ENCODE assay signal across 22 cellular contexts in the genomic region with DNA sequence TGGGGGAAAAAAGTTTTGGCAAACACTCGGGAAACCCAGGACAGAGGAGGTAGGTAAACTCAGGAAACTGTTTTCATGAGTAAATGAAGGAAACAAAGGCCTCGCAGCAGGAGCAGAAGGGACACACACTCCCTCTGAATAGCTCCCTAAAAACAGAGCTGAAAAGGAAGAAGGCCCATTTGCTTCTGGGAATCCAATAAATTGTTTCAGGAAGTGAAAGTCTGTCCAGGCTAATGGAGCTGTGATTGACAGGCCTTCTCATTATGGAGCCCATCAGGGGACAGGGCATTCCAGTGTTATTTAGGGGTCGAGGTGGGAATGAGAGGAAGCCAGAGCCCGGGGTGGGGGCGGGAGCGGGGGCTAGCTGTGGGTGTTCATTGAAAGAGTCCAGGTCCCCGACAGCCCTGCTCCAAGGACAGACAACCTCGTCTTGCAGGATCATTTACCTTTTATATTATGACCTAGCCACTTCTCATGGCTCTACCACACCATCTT.
DNase-seq lines count a peak whose midpoint lies in the region; TF ChIP-seq lines count a peak whose summit lies in the region.
"Had no signal": no experiment of that assay in that cellular context is flagged by ENCODE, and none has a peak within 500 bp of the region (broad histone marks: within the 10 kb centered on the region; RNA-seq: fewer than 3 reads in every experiment).

No MANE protein-coding gene starts in this region.

- H3K27me3 ChIP-seq in HUES64 (ENCODE audit: insufficient read depth, low read length) (0 out of 2 replicates have a peak, but pooled peaks cover 2% of the 10 kb centered on the region), mammary epithelial cell (ENCODE audit: insufficient read depth, low read length) (no peaks in the 10 kb centered on the region)
- H3K27me3 ChIP-seq: dorsolateral prefrontal cortex, right atrium auricular region, tibial artery had no signal

- BruUV-seq in mammary epithelial cell (replicated peaks; lab: Mats Ljungman, UMichigan) = no TSS peak

- H3K36me3 ChIP-seq in HUES64 (ENCODE audit: insufficient read depth, low read length) (no peaks in the 10 kb centered on the region), mesodermal cell (ENCODE audit: control insufficient read depth, insufficient read depth, low read length) (no peaks in the 10 kb centered on the region), mammary epithelial cell (ENCODE audit: insufficient read depth, low read length) (no peaks in the 10 kb centered on the region)
- H3K36me3 ChIP-seq: right atrium auricular region, tibial artery had no signal

- TF ChIP-seq CTCF in GM10266 (IDR thresholded peaks at IDR 0.05; ENCODE audit: control insufficient read depth, insufficient read depth, low read depth, missing control alignments) = no peak
- TF ChIP-seq CTCF in mammary epithelial cell (conservative IDR thresholded peaks at IDR 0.05 in 1 of 2, IDR thresholded peaks at IDR 0.05 in 1 of 2; ENCODE audit: extremely low read depth in 1 of 2, insufficient read depth in 1 of 2, low read depth in 1 of 2, low read length in 2 of 2) = no peak

- H3K9me3 ChIP-seq in HUES64 (ENCODE audit: insufficient read depth, low read depth, low read length) (no peaks in the 10 kb centered on the region), mesodermal cell (ENCODE audit: control insufficient read depth, low read length) (no peaks in the 10 kb centered on the region), mammary epithelial cell (replicated peaks; ENCODE audit: insufficient read depth, low read length) (no peaks in the 10 kb centered on the region)
- H3K9me3 ChIP-seq: right atrium auricular region, tibial artery had no signal

- dilution Hi-C loops in mammary epithelial cell (cut with HindIII; ENCODE audit: low sequenced_read_pairs) = no loop called here

- DNase-seq in DMS153 treated with DMSO at 0.1 percent for 48 hours (lab: John Stamatoyannopoulos, UW; ENCODE audit: unreplicated experiment) (peak; percentile 7), dermis microvascular lymphatic vessel endothelial cell (ENCODE audit: low read depth in 2 of 2) (peak; percentile 7 to 13), SK-N-DZ (ENCODE audit: low spot score) (no peak), GM10266 (ENCODE audit: extremely low spot score) (no peak), mammary epithelial cell (no peak), NCI-H2227 (lab: John Stamatoyannopoulos, UW; ENCODE audit: unreplicated experiment) (no peak)
- DNase-seq: activated CD4-positive, alpha-beta T cell treated with anti-CD3 and anti-CD28 coated beads, Interleukin-2, amount 10 ng/mL, durations not matched to agents 7 days and 5 days; CD4-positive, alpha-beta memory T cell; DMS53; dorsolateral prefrontal cortex; NCI-H1930; occipital lobe; stimulated activated naive CD8-positive, alpha-beta T cell treated with anti-CD3 and anti-CD28 coated beads, Interleukin-15, amount 100 ng/mL, for 72 hours; T-helper 2 cell; tibial artery had no signal

- intact Hi-C loops in mammary epithelial cell (cut with micrococcal nuclease) = no loop called here

- H2AFZ ChIP-seq in mammary epithelial cell (ENCODE audit: low read depth, low read length) = no peak overlapping the region

- in situ Hi-C loops in mammary epithelial cell (cut with MboI; ENCODE audit: low sequenced_read_pairs in 2 of 2) = no loop called here

- H4K20me1 ChIP-seq in mammary epithelial cell (ENCODE audit: insufficient read depth, low read length) = no peaks in the 10 kb centered on the region

- H3K27ac ChIP-seq in HUES64 (ENCODE audit: low read depth, low read length) (peak overlapping the region; percentile 84), mesodermal cell (ENCODE audit: low read depth, low read length, severe bottlenecking) (peak overlapping the region; percentile 66), mammary epithelial cell (ENCODE audit: insufficient read depth, low read depth, low read length) (no peak overlapping the region)
- H3K27ac ChIP-seq: epithelial cell of prostate, KMS-11, right atrium auricular region, tibial artery, VCaP had no signal

- H3K79me2 ChIP-seq in mammary epithelial cell (ENCODE audit: insufficient read depth, low read length) = no peaks in the 10 kb centered on the region

- peaks cover 44% of the 10 kb centered on the region for H3K4me1 ChIP-seq in HUES64 (ENCODE audit: insufficient read depth, low read length)
- peaks cover 30% of the 10 kb centered on the region for H3K4me1 ChIP-seq in mesodermal cell (ENCODE audit: control insufficient read depth, insufficient read depth, low read length, poor library complexity, severe bottlenecking)
- H3K4me1 ChIP-seq in mammary epithelial cell (ENCODE audit: insufficient read depth, low read length) = no peaks in the 10 kb centered on the region
- H3K4me1 ChIP-seq: tibial artery had no signal

- WGBS in HUES64 = 5% methylated on average over 8 of the region's 8 CpGs
- WGBS in mesodermal cell (ENCODE audit: insufficient coverage in 2 of 2), 2 experiments = 20 to 30% methylated on average over 2 to 6 of the region's 8 CpGs
- 100% methylated on average over 2 of the region's 8 CpGs for WGBS in mammary epithelial cell (ENCODE audit: low coverage, missing lambda C conversion rate)

- no peak overlapping the region for H3K4me2 ChIP-seq in mammary epithelial cell (ENCODE audit: insufficient read depth, low read depth, low read length)
- H3K4me2 ChIP-seq: KMS-11 had no signal

- CTCF ChIA-PET in mammary epithelial cell (lab: Charles Lee; ENCODE audit: low non-redundant PET) = no interaction called here

- no peak overlapping the region for H3K4me3 ChIP-seq in HUES64 (ENCODE audit: low read length)
- H3K4me3 ChIP-seq in mesodermal cell (ENCODE audit: extremely low read depth, insufficient read depth, low read length, poor library complexity, severe bottlenecking) = no peak overlapping the region
- H3K4me3 ChIP-seq in mammary epithelial cell (replicated peaks in 1 of 3; ENCODE audit: insufficient read depth in 1 of 3, low read depth in 2 of 3, low read length in 3 of 3) = no peak overlapping the region
- H3K4me3 ChIP-seq: dorsolateral prefrontal cortex, GM12878, right atrium auricular region, tibial artery had no signal

- no peak overlapping the region for H3K9ac ChIP-seq in HUES64 (ENCODE audit: low read depth, low read length)
- no peak overlapping the region for H3K9ac ChIP-seq in mammary epithelial cell (ENCODE audit: insufficient read depth, low read length)
- H3K9ac ChIP-seq: KMS-11 had no signal

Comparison
In these comparisons a context has a peak if more than half of its experiments do, and no peak if none do; other contexts are left out.
1. DNase-seq: peak in DMS153 treated with DMSO at 0.1 percent for 48 hours (single experiment) and dermis microvascular lymphatic vessel endothelial cell (2 of 2); none in SK-N-DZ (single experiment), GM10266 (single experiment), mammary epithelial cell (single experiment) and NCI-H2227 (single experiment).